8 cellular contexts compared by ENCODE assay signal in the genomic region with DNA sequence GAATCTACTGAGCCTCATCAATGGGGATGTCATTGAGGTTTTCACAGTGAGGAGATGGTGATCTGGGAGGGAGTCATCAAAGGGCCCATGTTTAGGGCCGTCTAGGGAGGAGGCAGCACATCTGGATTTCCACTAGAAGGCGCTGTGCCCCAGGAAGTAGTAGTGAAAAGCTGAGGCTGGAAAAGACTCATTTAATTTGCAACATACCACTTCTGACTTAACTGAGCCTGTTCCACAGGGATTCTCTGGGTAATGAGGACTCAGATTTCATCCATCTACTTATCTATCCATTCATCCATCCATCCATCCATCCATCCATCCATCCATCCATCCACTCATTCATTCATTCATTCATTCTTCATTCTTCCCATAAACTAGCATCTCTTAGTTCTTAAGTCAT. TPM values are rescaled to one million over a fixed set of nuclear protein-coding genes. Genes with fewer than 3 reads are reported as not detected.
DNase-seq lines count a peak whose midpoint lies in the region; ATAC-seq, FAIRE-seq and TF ChIP-seq lines count a peak whose summit lies in the region.

No MANE protein-coding gene starts in this region.

- TF ChIP-seq CTCF in A549 (IDR thresholded peaks at IDR 0.05) (peak; percentile 67), GM12864 (IDR thresholded peaks at IDR 0.05; ENCODE audit: low read depth, low read length, missing control alignments) (peak; percentile 95), MCF 10A (IDR thresholded peaks at IDR 0.05; ENCODE audit: unreplicated experiment) (peak; percentile 75), liver (IDR thresholded peaks at IDR 0.05; ENCODE audit: low read depth, low read length, missing input control) (peak; percentile 84)

- FAIRE-seq in A549 (lab: Jason Lieb, UNC), result no peak

- no peak overlapping the region for H3K4me3 Mint-ChIP-seq in MCF 10A (ENCODE audit: unreplicated experiment)
- no peak overlapping the region for H3K4me3 Mint-ChIP-seq in stimulated activated naive CD8-positive, alpha-beta T cell treated with anti-CD3 and anti-CD28 coated beads, Interleukin-15, Interleukin-2, amounts not matched to agents 100 ng/mL and 50 ng/mL, for 24 hours

- H3K9me3 Mint-ChIP-seq in MCF 10A (ENCODE audit: unreplicated experiment), result no peaks in the 10 kb centered on the region
- H3K9me3 Mint-ChIP-seq in stimulated activated naive CD8-positive, alpha-beta T cell treated with anti-CD3 and anti-CD28 coated beads, Interleukin-15, Interleukin-2, amounts not matched to agents 100 ng/mL and 50 ng/mL, for 24 hours, result no peaks in the 10 kb centered on the region

- H3K4me1 ChIP-seq in A549, result no peaks in the 10 kb centered on the region
- H3K4me1 ChIP-seq in liver (ENCODE audit: control insufficient read depth in 4 of 4, insufficient read depth in 4 of 4, low read length in 3 of 4), result peaks cover 3 to 27% (median 9%) of the 10 kb centered on the region in 4 donors

- H3K4me3 ChIP-seq in A549 (no peak overlapping the region), GM12864 (ENCODE audit: low read depth, low read length) (no peak overlapping the region), liver (ENCODE audit: low read depth in 1 of 3, low read length in 3 of 3) (no peak overlapping the region)

- no TSS peak for BruUV-seq in MCF 10A (replicated peaks; lab: Mats Ljungman, UMichigan)

- H3K27me3 ChIP-seq in liver (ENCODE audit: control insufficient read depth in 4 of 4, insufficient read depth in 4 of 4, low read length in 3 of 4), result no peaks in the 10 kb centered on the region

- peaks cover 6% of the 10 kb centered on the region for H3K4me1 Mint-ChIP-seq in MCF 10A (ENCODE audit: insufficient read depth, unreplicated experiment)
- peaks cover 3% of the 10 kb centered on the region for H3K4me1 Mint-ChIP-seq in stimulated activated naive CD8-positive, alpha-beta T cell treated with anti-CD3 and anti-CD28 coated beads, Interleukin-15, Interleukin-2, amounts not matched to agents 100 ng/mL and 50 ng/mL, for 24 hours (ENCODE audit: low read depth)

- CTCF ChIA-PET in A549 (lab: Yijun Ruan, JAX), result interaction anchor here (0.5 to 11.1 kb wide), 41 partner anchors 8 to 252 kb away, joined by 3 to 104 read pairs (median 4); partner anchors contain the start of gene SLC28A2
- CTCF ChIA-PET in MCF 10A (lab: Yijun Ruan, JAX), result interaction anchor here (0.5 to 9.9 kb wide), 40 partner anchors 8 to 446 kb away, joined by 3 to 94 read pairs (median 4); partner anchors contain the start of gene SHF

- TF ChIP-seq RAD21 in A549 (conservative IDR thresholded peaks at IDR 0.05 in 1 of 2, IDR thresholded peaks at IDR 0.05 in 1 of 2), result peak; percentile 74 to 84
- TF ChIP-seq RAD21 in liver (IDR thresholded peaks at IDR 0.05), result peak; percentile 90 to 95

- no peaks in the 10 kb centered on the region for H3K36me3 Mint-ChIP-seq in MCF 10A (ENCODE audit: insufficient read depth, unreplicated experiment)
- no peaks in the 10 kb centered on the region for H3K36me3 Mint-ChIP-seq in stimulated activated naive CD8-positive, alpha-beta T cell treated with anti-CD3 and anti-CD28 coated beads, Interleukin-15, Interleukin-2, amounts not matched to agents 100 ng/mL and 50 ng/mL, for 24 hours (ENCODE audit: low read depth)

- no peak overlapping the region for H3K27ac Mint-ChIP-seq in MCF 10A (ENCODE audit: low read depth, unreplicated experiment)
- peak overlapping the region; percentile 16 for H3K27ac Mint-ChIP-seq in stimulated activated naive CD8-positive, alpha-beta T cell treated with anti-CD3 and anti-CD28 coated beads, Interleukin-15, Interleukin-2, amounts not matched to agents 100 ng/mL and 50 ng/mL, for 24 hours

- POLR2A ChIA-PET in A549 (lab: Yijun Ruan, JAX), result interaction anchor here (1.5 kb wide), 1 partner anchor 42 kb away, joined by 5 read pairs; no protein-coding TSS in a partner anchor
- POLR2A ChIA-PET in MCF 10A (lab: Yijun Ruan, JAX), result no interaction called here

- 4% methylated on average over 2 of the region's 2 CpGs for WGBS in A549 (ENCODE audit: missing lambda C conversion rate)
- WGBS in liver, result 2% methylated on average over 2 of the region's 2 CpGs

- ATAC-seq in A549, result peak; percentile 33 to 58; a peak in 3 of 6 replicates
- ATAC-seq in GM19467 (IDR thresholded peaks at IDR 0.05; ENCODE audit: unreplicated experiment), result no peak

- no peak overlapping the region for H3K9ac ChIP-seq in liver (ENCODE audit: low read depth in 1 of 2, low read length in 2 of 2)

- no peak for TF ChIP-seq EP300 in A549 (IDR thresholded peaks at IDR 0.05)

- H3K9me3 ChIP-seq in A549 (no peaks in the 10 kb centered on the region), liver (ENCODE audit: control insufficient read depth in 4 of 4, low read length in 3 of 4) (no peaks in the 10 kb centered on the region)

- DNase-seq in A549 (ENCODE audit: low read depth in 1 of 2, low spot score in 1 of 2), result peak; percentile 55 to 72
- peak; percentile 38 for DNase-seq in GM12864 (ENCODE audit: low read depth)
- DNase-seq in NCI-H146 (lab: John Stamatoyannopoulos, UW), result peak; percentile 58
- DNase-seq in T-helper 9 cell, result peak; percentile 42
- DNase-seq in MCF 10A (ENCODE audit: unreplicated experiment), result peak; percentile 80

- no peak for TF ChIP-seq POLR2A in A549 (IDR thresholded peaks at IDR 0.05; ENCODE audit: low read length)

- intact Hi-C loops in MCF 10A (cut with micrococcal nuclease), result loop anchor here (1.0 to 2.0 kb wide), 4 partner anchors 64 to 252 kb away; no protein-coding TSS in a partner anchor

- no peaks in the 10 kb centered on the region for H3K27me3 Mint-ChIP-seq in MCF 10A (ENCODE audit: insufficient read depth, unreplicated experiment)
- H3K27me3 Mint-ChIP-seq in stimulated activated naive CD8-positive, alpha-beta T cell treated with anti-CD3 and anti-CD28 coated beads, Interleukin-15, Interleukin-2, amounts not matched to agents 100 ng/mL and 50 ng/mL, for 24 hours, result peaks cover 7% of the 10 kb centered on the region

- no peak overlapping the region for H3K4me2 ChIP-seq in A549

- no peak overlapping the region for H3K27ac ChIP-seq in A549
- H3K27ac ChIP-seq in liver (ENCODE audit: low read depth in 1 of 2, low read length in 2 of 2), result no peak overlapping the region

- no peaks in the 10 kb centered on the region for H3K36me3 ChIP-seq in liver (ENCODE audit: control insufficient read depth in 4 of 4, insufficient read depth in 3 of 4, low read depth in 1 of 4, low read length in 3 of 4)

TF ChIP-seq in A549, 52 proteins besides CTCF, POLR2A, EP300 and RAD21:
- TF ChIP-seq TP53 (CRISPR knock-in tag; IDR thresholded peaks at IDR 0.05), result no peak
- peak; percentile 62 for TF ChIP-seq SMC3 (IDR thresholded peaks at IDR 0.05)
- TF ChIP-seq EHMT2 (IDR thresholded peaks at IDR 0.05; ENCODE audit: low read depth), result no peak
- TF ChIP-seq MYC (IDR thresholded peaks at IDR 0.05; ENCODE audit: borderline replicate concordance, low read length), result no peak

TF ChIP-seq in liver, 16 proteins besides CTCF, POLR2A, EP300 and RAD21 (continues in another document):
- TF ChIP-seq HNF4A (conservative IDR thresholded peaks at IDR 0.05) (no peak), HNF4G (IDR thresholded peaks at IDR 0.05) (no peak), NR2F2 (IDR thresholded peaks at IDR 0.05) (no peak), SP1 (IDR thresholded peaks at IDR 0.05) (no peak), JUND (IDR thresholded peaks at IDR 0.05) (no peak), TAF1 (conservative IDR thresholded peaks at IDR 0.05) (no peak), RXRA (IDR thresholded peaks at IDR 0.05) (no peak), YY1 (IDR thresholded peaks at IDR 0.05) (no peak), GABPA (IDR thresholded peaks at IDR 0.05 in 1 of 2, conservative IDR thresholded peaks at IDR 0.05 in 1 of 2) (no peak), MAX (IDR thresholded peaks at IDR 0.05) (no peak)
- TF ChIP-seq, protein P1, sequence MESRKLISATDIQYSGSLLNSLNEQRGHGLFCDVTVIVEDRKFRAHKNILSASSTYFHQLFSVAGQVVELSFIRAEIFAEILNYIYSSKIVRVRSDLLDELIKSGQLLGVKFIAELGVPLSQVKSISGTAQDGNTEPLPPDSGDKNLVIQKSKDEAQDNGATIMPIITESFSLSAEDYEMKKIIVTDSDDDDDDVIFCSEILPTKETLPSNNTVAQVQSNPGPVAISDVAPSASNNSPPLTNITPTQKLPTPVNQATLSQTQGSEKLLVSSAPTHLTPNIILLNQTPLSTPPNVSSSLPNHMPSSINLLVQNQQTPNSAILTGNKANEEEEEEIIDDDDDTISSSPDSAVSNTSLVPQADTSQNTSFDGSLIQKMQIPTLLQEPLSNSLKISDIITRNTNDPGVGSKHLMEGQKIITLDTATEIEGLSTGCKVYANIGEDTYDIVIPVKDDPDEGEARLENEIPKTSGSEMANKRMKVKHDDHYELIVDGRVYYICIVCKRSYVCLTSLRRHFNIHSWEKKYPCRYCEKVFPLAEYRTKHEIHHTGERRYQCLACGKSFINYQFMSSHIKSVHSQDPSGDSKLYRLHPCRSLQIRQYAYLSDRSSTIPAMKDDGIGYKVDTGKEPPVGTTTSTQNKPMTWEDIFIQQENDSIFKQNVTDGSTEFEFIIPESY (IDR thresholded peaks at IDR 0.05), result no peak

RNA-seq across cellular contexts. Expression of gene SHF, which starts 17.4 kb away (rescaled TPM):
- polyA plus RNA-seq in A549 (2011; rRNA removed) (0.36 and 0.62 TPM in 2 replicates), A549 (2017; fragmentation: RNase III; extraction: RNeasy Plus Mini Kit Qiagen cat#74134 plus additional on column Dnase treatment) (0.85 to 1.1 TPM (median 1.1 TPM) in 3 replicates), liver (10 to 100 TPM in 1 of 2 donors, 1 to 10 TPM in 1; 4.7 to 15.7 TPM)
- polyA plus RNA-seq in A549 (2012; cell fraction: cytosol; rRNA removed), result 0.53 and 0.65 TPM in 2 replicates
- polyA plus RNA-seq in A549 (2012; cell fraction: nucleus; rRNA removed), result 0.95 and 1.8 TPM in 2 replicates
- polyA minus RNA-seq in A549 (2011; rRNA and poly(A)+ RNA removed), result 2.3 and 2.7 TPM in 2 replicates
- total RNA-seq in MCF 10A (2022) (0.34 and 0.44 TPM in 2 replicates), liver (10 to 100 TPM in 1 of 2 donors, 1 to 10 TPM in 1; 5.0 to 15.2 TPM)

RNA-seq across cellular contexts. Expression of gene SLC28A2, which starts 46.8 kb away (rescaled TPM):
- polyA plus RNA-seq in A549 (2011; rRNA removed) (0.13 and 0.35 TPM in 2 replicates), A549 (2017; fragmentation: RNase III; extraction: RNeasy Plus Mini Kit Qiagen cat#74134 plus additional on column Dnase treatment) (not detected in 3 replicates), liver (under 1 TPM in 1 of 2 donors, not detected in 1; 0.02 TPM)
- polyA plus RNA-seq in A549 (2012; cell fraction: cytosol; rRNA removed), result 0.01 TPM in 1 of 2 replicates, not detected in the other
- 0.02 and 0.04 TPM in 2 replicates for polyA plus RNA-seq in A549 (2012; cell fraction: nucleus; rRNA removed)
- polyA minus RNA-seq in A549 (2011; rRNA and poly(A)+ RNA removed), result 0.04 TPM in 1 of 2 replicates, not detected in the other
- total RNA-seq in MCF 10A (2022) (not detected in 2 replicates), liver (under 1 TPM; under 0.01 to 0.19 TPM)
